23 cellular contexts compared by ENCODE assay signal in the genomic region with DNA sequence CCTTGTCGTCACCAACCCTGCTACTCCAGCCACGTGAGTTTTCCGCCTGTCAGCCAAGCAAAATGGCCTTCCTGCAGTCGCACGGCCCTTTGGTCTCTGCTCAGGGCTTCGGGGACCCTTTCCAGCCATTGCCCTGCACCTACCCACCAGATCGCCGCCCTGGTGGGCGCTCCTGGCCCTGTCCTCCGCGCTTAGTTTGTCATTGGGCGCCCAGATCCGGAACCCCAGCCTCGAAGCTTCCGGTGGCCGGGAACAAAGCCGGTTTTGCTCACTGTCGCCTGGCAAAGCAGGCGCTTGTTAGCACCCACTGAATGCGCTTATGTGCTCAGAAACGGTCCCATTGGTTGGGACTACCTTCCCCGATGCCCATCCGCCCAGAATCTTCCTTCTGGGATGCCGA. TPM values are rescaled to one million over a fixed set of nuclear protein-coding genes. Genes with fewer than 3 reads are reported as not detected.
DNase-seq lines count a peak whose midpoint lies in the region; ATAC-seq, FAIRE-seq and TF ChIP-seq lines count a peak whose summit lies in the region.
"Had no signal": no experiment of that assay in that cellular context is flagged by ENCODE, and none has a peak within 500 bp of the region (broad histone marks: within the 10 kb centered on the region; RNA-seq: fewer than 3 reads in every experiment).

No MANE protein-coding gene starts in this region.

- peak in 1 of 5 donors; percentile 49 for DNase-seq in CD8-positive, alpha-beta memory T cell
- DNase-seq in MM.1S (no peak), K562 (ENCODE audit: extremely low read depth in 1 of 4, low spot score in 3 of 4) (no peak), SKM-1 (lab: John Stamatoyannopoulos, UW; ENCODE audit: unreplicated experiment) (no peak), NCI-H146 (lab: John Stamatoyannopoulos, UW) (no peak), DMS53 treated with DMSO at 0.1 percent for 48 hours (lab: John Stamatoyannopoulos, UW; ENCODE audit: unreplicated experiment) (no peak)
- DNase-seq in naive thymus-derived CD4-positive, alpha-beta T cell: peak in 1 of 9 donors; percentile 7
- DNase-seq: activated CD4-positive, alpha-beta memory T cell treated with anti-CD3 and anti-CD28 coated beads, Interleukin-2, amount 10 ng/mL, durations not matched to agents 7 days and 5 days; activated T-cell treated with anti-CD3 and anti-CD28 coated beads, Interleukin-2, amount 50 U/mL, for 4 hours; CD8-positive, alpha-beta T cell; dermis blood vessel endothelial cell; KG1; NCI-H1092; NCI-H526; Right ventricle myocardium superior; spleen; WERI-Rb-1 had no signal

- 25% methylated on average over 23 of the region's 24 CpGs for WGBS in K562 (ENCODE audit: insufficient coverage, low coverage, missing lambda C conversion rate)

- TF ChIP-seq CTCF in MM.1S (IDR thresholded peaks at IDR 0.05; ENCODE audit: low read length) (no peak), K562 (IDR thresholded peaks at IDR 0.05 in 2 of 3, conservative IDR thresholded peaks at IDR 0.05 in 1 of 3; ENCODE audit: insufficient read depth in 2 of 3, low read depth in 1 of 3, low read length in 3 of 3) (0 out of 6 replicates have a peak, but pooled peaks of 1 of the 3 experiments have one; percentile 11)

- POLR2A ChIA-PET in CD8-positive, alpha-beta memory T cell (lab: Charles Lee): no interaction called here
- POLR2A ChIA-PET in K562 (lab: Yijun Ruan, JAX): interaction anchor here (0.7 kb wide), 1 partner anchor 1539 kb away, joined by 3 read pairs; no protein-coding TSS in a partner anchor
- POLR2A ChIA-PET in naive thymus-derived CD4-positive, alpha-beta T cell (lab: Charles Lee): no interaction called here

- H3K79me2 ChIP-seq in MM.1S (ENCODE audit: low read length) (no peaks in the 10 kb centered on the region), K562 (ENCODE audit: control insufficient read depth, insufficient read depth, low read length) (no peaks in the 10 kb centered on the region)

- CTCF ChIA-PET in CD8-positive, alpha-beta memory T cell (lab: Charles Lee): interaction anchor here (1.0 to 1.6 kb wide), 2 partner anchors 25 to 27 kb away, joined by 4 read pairs; no protein-coding TSS in a partner anchor
- CTCF ChIA-PET in K562 (lab: Yijun Ruan, JAX; ENCODE audit: low intra/inter-chr PET ratio): no interaction called here
- CTCF ChIA-PET in naive thymus-derived CD4-positive, alpha-beta T cell (lab: Charles Lee): interaction anchor here (0.6 to 0.8 kb wide), 2 partner anchors 27 to 167 kb away, joined by 3 read pairs; no protein-coding TSS in a partner anchor

- peak overlapping the region in 4 of 7 donors; percentile 74 to 86 (median 82) for H3K4me3 Mint-ChIP-seq in CD8-positive, alpha-beta memory T cell
- H3K4me3 Mint-ChIP-seq in naive thymus-derived CD4-positive, alpha-beta T cell: peak overlapping the region in 4 of 10 donors; percentile 68 to 87 (median 81)
- H3K4me3 Mint-ChIP-seq: activated CD4-positive, alpha-beta memory T cell treated with anti-CD3 and anti-CD28 coated beads, Interleukin-2, amount 10 ng/mL, durations not matched to agents 7 days and 5 days; activated naive CD8-positive, alpha-beta T cell; activated T-cell treated with anti-CD3 and anti-CD28 coated beads, Interleukin-2, amount 50 U/mL, for 4 hours; CD8-positive, alpha-beta T cell; mesothelial cell of epicardium had no signal

- no peak overlapping the region for H3K9ac ChIP-seq in MM.1S (ENCODE audit: low read length)
- 0 out of 4 replicates have a peak overlapping the region, but pooled peaks of 1 of the 2 experiments have one; percentile 66 for H3K9ac ChIP-seq in K562 (ENCODE audit: insufficient read depth in 1 of 2, low read depth in 2 of 2, low read length in 2 of 2)

- no TSS peak for BruUV-seq in K562 (replicated peaks; lab: Mats Ljungman, UMichigan)

- H3K27me3 Mint-ChIP-seq in CD8-positive, alpha-beta memory T cell: peaks cover 6% of the 10 kb centered on the region in 2 donors
- peaks cover 0 to 7% (median 0%) of the 10 kb centered on the region in 5 donors for H3K27me3 Mint-ChIP-seq in naive thymus-derived CD4-positive, alpha-beta T cell
- H3K27me3 Mint-ChIP-seq: activated naive CD8-positive, alpha-beta T cell had no signal

- no peaks in the 10 kb centered on the region for H3K9me1 ChIP-seq in K562 (ENCODE audit: control insufficient read depth, insufficient read depth, low read length)

- H3K27ac ChIP-seq in CD8-positive, alpha-beta memory T cell (ENCODE audit: low read depth, low read length): no peak overlapping the region
- H3K27ac ChIP-seq in MM.1S (ENCODE audit: low read length) (no peak overlapping the region), K562 (ENCODE audit: extremely low read depth, low read depth, low read length) (no peak overlapping the region)
- H3K27ac ChIP-seq in naive thymus-derived CD4-positive, alpha-beta T cell (ENCODE audit: low read depth, low read length): no peak overlapping the region
- H3K27ac ChIP-seq: gastroesophageal sphincter, WERI-Rb-1 had no signal

- H3K4me3 ChIP-seq in CD8-positive, alpha-beta memory T cell (ENCODE audit: low read length): no peak overlapping the region
- H3K4me3 ChIP-seq in MM.1S (ENCODE audit: low read length) (no peak overlapping the region), K562 (no peak overlapping the region)
- no peak overlapping the region for H3K4me3 ChIP-seq in naive thymus-derived CD4-positive, alpha-beta T cell (ENCODE audit: low read length)

- no peak for TF ChIP-seq EP300 in K562 (IDR thresholded peaks at IDR 0.05; ENCODE audit: low read length)

- H3K4me2 ChIP-seq in MM.1S (ENCODE audit: low read depth, low read length) (peak overlapping the region; percentile 38; the same call in 1 of the 2 replicates), K562 (ENCODE audit: insufficient read depth, low read length) (peak overlapping the region; percentile 35)

- no peaks in the 10 kb centered on the region for H4K20me1 ChIP-seq in MM.1S (ENCODE audit: insufficient read depth, low read length)
- no peaks in the 10 kb centered on the region for H4K20me1 ChIP-seq in K562 (replicated peaks; ENCODE audit: control insufficient read depth, insufficient read depth, low read length)

- no peaks in the 10 kb centered on the region for H3K36me3 ChIP-seq in CD8-positive, alpha-beta memory T cell (ENCODE audit: insufficient read depth, low read length)
- H3K36me3 ChIP-seq in MM.1S (replicated peaks; ENCODE audit: insufficient read depth, low read length) (no peaks in the 10 kb centered on the region), K562 (ENCODE audit: control insufficient read depth, insufficient read depth, low read length) (no peaks in the 10 kb centered on the region)
- no peaks in the 10 kb centered on the region for H3K36me3 ChIP-seq in naive thymus-derived CD4-positive, alpha-beta T cell (ENCODE audit: control insufficient read depth in 2 of 3, insufficient read depth in 3 of 3, low read length in 3 of 3)
- H3K36me3 ChIP-seq: gastroesophageal sphincter, spleen, WERI-Rb-1 had no signal

- H3K27ac Mint-ChIP-seq in CD8-positive, alpha-beta memory T cell: peak overlapping the region in 4 of 8 donors; percentile 27 to 79 (median 60)
- peak overlapping the region in 3 of 9 donors; percentile 49 to 73 (median 62) for H3K27ac Mint-ChIP-seq in naive thymus-derived CD4-positive, alpha-beta T cell
- H3K27ac Mint-ChIP-seq: activated CD4-positive, alpha-beta memory T cell treated with anti-CD3 and anti-CD28 coated beads, Interleukin-2, amount 10 ng/mL, durations not matched to agents 7 days and 5 days; activated naive CD8-positive, alpha-beta T cell; CD8-positive, alpha-beta T cell; mesothelial cell of epicardium had no signal

- no peaks in the 10 kb centered on the region for H3K9me3 ChIP-seq in CD8-positive, alpha-beta memory T cell (ENCODE audit: low read length)
- no peaks in the 10 kb centered on the region for H3K9me3 ChIP-seq in MM.1S (replicated peaks; ENCODE audit: insufficient read depth, low read length)
- H3K9me3 ChIP-seq in K562 (replicated peaks; ENCODE audit: control insufficient read depth, insufficient read depth, low read depth, low read length): no peaks in the 10 kb centered on the region
- no peaks in the 10 kb centered on the region for H3K9me3 ChIP-seq in naive thymus-derived CD4-positive, alpha-beta T cell (ENCODE audit: control insufficient read depth in 2 of 3, low read length in 3 of 3)
- H3K9me3 ChIP-seq: gastroesophageal sphincter, spleen had no signal

- no peak for FAIRE-seq in K562 (lab: Jason Lieb, UNC)

- H3K4me1 ChIP-seq in CD8-positive, alpha-beta memory T cell (ENCODE audit: insufficient read depth, low read length): no peaks in the 10 kb centered on the region
- H3K4me1 ChIP-seq in MM.1S (ENCODE audit: low read length): peaks cover 16% of the 10 kb centered on the region
- peaks cover 0 to 9% of the 10 kb centered on the region in 2 experiments; a peak in 2 of 5 replicates for H3K4me1 ChIP-seq in K562 (replicated peaks in 1 of 2; ENCODE audit: control insufficient read depth in 2 of 2, insufficient read depth in 2 of 2, low read length in 2 of 2)
- no peaks in the 10 kb centered on the region for H3K4me1 ChIP-seq in naive thymus-derived CD4-positive, alpha-beta T cell (ENCODE audit: control insufficient read depth in 2 of 2, insufficient read depth in 2 of 2, low read length in 2 of 2)
- H3K4me1 ChIP-seq: gastroesophageal sphincter had no signal

- peak; percentile 47 for ATAC-seq in K562
- ATAC-seq in naive thymus-derived CD4-positive, alpha-beta T cell: peak; percentile 32
- ATAC-seq: activated T-cell treated with anti-CD3 and anti-CD28 coated beads, Interleukin-2, amount 50 U/mL, for 4 hours; CD8-positive, alpha-beta T cell; gastroesophageal sphincter had no signal

- H3F3A ChIP-seq in MM.1S (ENCODE audit: insufficient read depth, low read length): no peaks in the 10 kb centered on the region

- no peak for TF ChIP-seq RAD21 in K562 (CRISPR knock-in tag; conservative IDR thresholded peaks at IDR 0.05 in 1 of 2, IDR thresholded peaks at IDR 0.05 in 1 of 2)

- in situ Hi-C loops in K562 (cut with MboI): no loop called here

- H3K4me1 Mint-ChIP-seq in CD8-positive, alpha-beta memory T cell: peaks cover 9 to 58% (median 15%) of the 10 kb centered on the region in 3 donors
- H3K4me1 Mint-ChIP-seq in naive thymus-derived CD4-positive, alpha-beta T cell: peaks cover 6 to 28% (median 16%) of the 10 kb centered on the region in 7 donors

- no peaks in the 10 kb centered on the region for H3K9me2 ChIP-seq in MM.1S (replicated peaks; ENCODE audit: insufficient read depth, low read length)

- H2AFZ ChIP-seq in MM.1S (ENCODE audit: low read length) (no peak overlapping the region; the same call in 1 of the 2 replicates), K562 (ENCODE audit: low read depth, low read length) (peak overlapping the region; percentile 75)

- intact Hi-C loops in K562 (cut with micrococcal nuclease): no loop called here
- intact Hi-C loops in naive thymus-derived CD4-positive, alpha-beta T cell (cut with micrococcal nuclease): no loop called here

- no peaks in the 10 kb centered on the region for H3K9me3 Mint-ChIP-seq in CD8-positive, alpha-beta memory T cell
- peaks cover 0 to 1% (median 0%) of the 10 kb centered on the region in 11 donors for H3K9me3 Mint-ChIP-seq in naive thymus-derived CD4-positive, alpha-beta T cell
- H3K9me3 Mint-ChIP-seq: activated CD4-positive, alpha-beta memory T cell treated with anti-CD3 and anti-CD28 coated beads, Interleukin-2, amount 10 ng/mL, durations not matched to agents 7 days and 5 days; activated T-cell treated with anti-CD3 and anti-CD28 coated beads, Interleukin-2, amount 50 U/mL, for 4 hours; CD8-positive, alpha-beta T cell had no signal

- peaks cover 0 to 8% (median 0%) of the 10 kb centered on the region in 3 donors for H3K36me3 Mint-ChIP-seq in CD8-positive, alpha-beta memory T cell
- peaks cover 0 to 2% (median 0%) of the 10 kb centered on the region in 5 donors for H3K36me3 Mint-ChIP-seq in naive thymus-derived CD4-positive, alpha-beta T cell
- H3K36me3 Mint-ChIP-seq: activated naive CD8-positive, alpha-beta T cell; CD8-positive, alpha-beta T cell; mesothelial cell of epicardium had no signal

- H3K27me3 ChIP-seq in CD8-positive, alpha-beta memory T cell (ENCODE audit: insufficient read depth, low read length, poor library complexity, severe bottlenecking): no peaks in the 10 kb centered on the region
- H3K27me3 ChIP-seq in MM.1S (replicated peaks; ENCODE audit: insufficient read depth, low read length) (no peaks in the 10 kb centered on the region), K562 (ENCODE audit: control insufficient read depth in 2 of 2, insufficient read depth in 2 of 2, low read length in 2 of 2) (peaks cover 20 to 33% of the 10 kb centered on the region in 2 experiments; a peak in 3 of 5 replicates)
- no peaks in the 10 kb centered on the region for H3K27me3 ChIP-seq in naive thymus-derived CD4-positive, alpha-beta T cell (ENCODE audit: control insufficient read depth in 2 of 2, insufficient read depth in 2 of 2, low read length in 2 of 2)

- TF ChIP-seq POLR2A in K562 (conservative IDR thresholded peaks at IDR 0.05): no peak

RNA-seq across cellular contexts. Expression of gene ZFP57, which starts 0.5 kb away (rescaled TPM):
- total RNA-seq in CD8-positive, alpha-beta memory T cell: 1 to 10 TPM; 9.0 to 9.2 TPM
- 2.2 TPM for polyA plus RNA-seq in CD8-positive, alpha-beta memory T cell
- 0.14 TPM in 1 of 2 replicates, not detected in the other for total RNA-seq in K562 (2011; cell fraction: chromatin; rRNA removed; ENCODE audit: low replicate concordance)
- total RNA-seq in K562 (2011; cell fraction: nucleolus; rRNA removed): not detected in 2 replicates
- not detected in 2 replicates for total RNA-seq in K562 (2011; cell fraction: nucleoplasm; rRNA removed)
- total RNA-seq in K562 (2014; rRNA removed): 0.20 and 0.23 TPM in 2 replicates
- 0.13 and 0.22 TPM in 2 replicates for total RNA-seq in K562 (2014; rRNA removed; fragmentation: Illumina TruSeq; extraction: Trizol)
- total RNA-seq in K562 (2015; rRNA removed; fragmentation: Illumina TruSeq; extraction: Trizol): 0.07 TPM in 1 of 2 replicates, not detected in the other
- 0.13 TPM in 2 replicates for total RNA-seq in K562 (2021)
- polyA plus RNA-seq in K562 (2011; rRNA removed): 0.04 TPM in 1 of 2 replicates, not detected in the other
- not detected in 2 replicates for polyA plus RNA-seq in K562 (2011; cell fraction: cytosol; rRNA removed)
- polyA plus RNA-seq in K562 (2011; cell fraction: nucleus; rRNA removed): not detected in 2 replicates
- 0.05 and 0.15 TPM in 2 replicates for polyA plus RNA-seq in K562 (2012)
- polyA plus RNA-seq in K562 (2014; fragmentation: Illumina TruSeq; extraction: Trizol): 0.10 and 0.28 TPM in 2 replicates
- under 1 TPM; 0.07 to 0.11 TPM for polyA plus RNA-seq in K562 (2014; fragmentation: Nextera tagmentation; extraction: Ambion mirVana)
- 0.09 and 0.28 TPM in 2 replicates for polyA plus RNA-seq in K562 (2014; rRNA removed)
- polyA minus RNA-seq in K562 (2011; rRNA and poly(A)+ RNA removed): not detected in 2 replicates
- not detected in 2 replicates for polyA minus RNA-seq in K562 (2011; cell fraction: cytosol; rRNA and poly(A)+ RNA removed)
- polyA minus RNA-seq in K562 (2011; cell fraction: nucleus; rRNA and poly(A)+ RNA removed): not detected in 2 replicates
- total RNA-seq in naive thymus-derived CD4-positive, alpha-beta T cell: 1 to 10 TPM in 2 of 5 experiments, not detected in 3; 1.7 to 2.3 TPM
- polyA plus RNA-seq in naive thymus-derived CD4-positive, alpha-beta T cell: 1 to 10 TPM in 1 of 2 donors, not detected in 1; 3.3 TPM
- total RNA-seq: activated CD4-positive, alpha-beta memory T cell treated with anti-CD3 and anti-CD28 coated beads, Interleukin-2, amount 10 ng/mL, durations not matched to agents 7 days and 5 days; activated T-cell treated with anti-CD3 and anti-CD28 coated beads, Interleukin-2, amount 50 U/mL, for 4 hours; CD8-positive, alpha-beta T cell; pulmonary artery endothelial cell; Right ventricle myocardium superior had no signal
- polyA plus RNA-seq: neural cell had no signal

RNA-seq across cellular contexts. Expression of gene MOG, which starts 23.5 kb away (rescaled TPM):
- total RNA-seq in CD8-positive, alpha-beta memory T cell: not detected
- polyA plus RNA-seq in CD8-positive, alpha-beta memory T cell: not detected
- 0.48 TPM in 1 of 2 replicates, not detected in the other for total RNA-seq in K562 (2011; cell fraction: chromatin; rRNA removed; ENCODE audit: low replicate concordance)
- total RNA-seq in K562 (2011; cell fraction: nucleolus; rRNA removed): not detected in 2 replicates
- total RNA-seq in K562 (2011; cell fraction: nucleoplasm; rRNA removed): 0.15 TPM in 1 of 2 replicates, not detected in the other
- total RNA-seq in K562 (2014; rRNA removed): not detected in 2 replicates
- total RNA-seq in K562 (2014; rRNA removed; fragmentation: Illumina TruSeq; extraction: Trizol): not detected in 2 replicates
- not detected in 2 replicates for total RNA-seq in K562 (2015; rRNA removed; fragmentation: Illumina TruSeq; extraction: Trizol)
- not detected in 2 replicates for total RNA-seq in K562 (2021)
- not detected in 2 replicates for polyA plus RNA-seq in K562 (2011; rRNA removed)
- not detected in 2 replicates for polyA plus RNA-seq in K562 (2011; cell fraction: cytosol; rRNA removed)
- not detected in 2 replicates for polyA plus RNA-seq in K562 (2011; cell fraction: nucleus; rRNA removed)
- polyA plus RNA-seq in K562 (2012): not detected in 2 replicates
- not detected in 2 replicates for polyA plus RNA-seq in K562 (2014; fragmentation: Illumina TruSeq; extraction: Trizol)
- polyA plus RNA-seq in K562 (2014; fragmentation: Nextera tagmentation; extraction: Ambion mirVana): not detected
- polyA plus RNA-seq in K562 (2014; rRNA removed): not detected in 2 replicates
- polyA minus RNA-seq in K562 (2011; rRNA and poly(A)+ RNA removed): not detected in 2 replicates
- polyA minus RNA-seq in K562 (2011; cell fraction: cytosol; rRNA and poly(A)+ RNA removed): not detected in 2 replicates
- not detected in 2 replicates for polyA minus RNA-seq in K562 (2011; cell fraction: nucleus; rRNA and poly(A)+ RNA removed)
- not detected for total RNA-seq in naive thymus-derived CD4-positive, alpha-beta T cell
- not detected for polyA plus RNA-seq in naive thymus-derived CD4-positive, alpha-beta T cell
- total RNA-seq: activated CD4-positive, alpha-beta memory T cell treated with anti-CD3 and anti-CD28 coated beads, Interleukin-2, amount 10 ng/mL, durations not matched to agents 7 days and 5 days; activated T-cell treated with anti-CD3 and anti-CD28 coated beads, Interleukin-2, amount 50 U/mL, for 4 hours; CD8-positive, alpha-beta T cell; dermis blood vessel endothelial cell; gastroesophageal sphincter; pulmonary artery endothelial cell; spleen; T-helper 1 cell treated with Interleukin-12 subunit alpha and Interleukin-12 subunit beta and Interleukin-4 antibody, amounts not matched to agents 30 ng/mL and 1 ng/mL, for 36 hours had no signal
- polyA plus RNA-seq: neural cell, spleen had no signal

RNA-seq across cellular contexts. Expression of gene HLA-F, which starts 42.8 kb away (rescaled TPM):
- total RNA-seq in CD8-positive, alpha-beta memory T cell: 100 to 1,000 TPM; 222 to 242 TPM
- polyA plus RNA-seq in CD8-positive, alpha-beta memory T cell: 500 TPM
- total RNA-seq in K562 (2011; cell fraction: chromatin; rRNA removed; ENCODE audit: low replicate concordance): not detected in 2 replicates
- total RNA-seq in K562 (2011; cell fraction: nucleolus; rRNA removed): not detected in 2 replicates
- not detected in 2 replicates for total RNA-seq in K562 (2011; cell fraction: nucleoplasm; rRNA removed)
- total RNA-seq in K562 (2014; rRNA removed): not detected in 2 replicates
- not detected in 2 replicates for total RNA-seq in K562 (2014; rRNA removed; fragmentation: Illumina TruSeq; extraction: Trizol)
- not detected in 2 replicates for total RNA-seq in K562 (2015; rRNA removed; fragmentation: Illumina TruSeq; extraction: Trizol)
- 0.40 and 0.89 TPM in 2 replicates for total RNA-seq in K562 (2021)
- polyA plus RNA-seq in K562 (2011; rRNA removed): not detected in 2 replicates
- not detected in 2 replicates for polyA plus RNA-seq in K562 (2011; cell fraction: cytosol; rRNA removed)
- not detected in 2 replicates for polyA plus RNA-seq in K562 (2011; cell fraction: nucleus; rRNA removed)
- polyA plus RNA-seq in K562 (2012): 0.43 and 1.1 TPM in 2 replicates
- not detected in 2 replicates for polyA plus RNA-seq in K562 (2014; fragmentation: Illumina TruSeq; extraction: Trizol)
- polyA plus RNA-seq in K562 (2014; fragmentation: Nextera tagmentation; extraction: Ambion mirVana): under 1 TPM; 0.46 to 0.76 TPM
- 0.15 TPM in 1 of 2 replicates, not detected in the other for polyA plus RNA-seq in K562 (2014; rRNA removed)
- polyA minus RNA-seq in K562 (2011; rRNA and poly(A)+ RNA removed): not detected in 2 replicates
- polyA minus RNA-seq in K562 (2011; cell fraction: cytosol; rRNA and poly(A)+ RNA removed): not detected in 2 replicates
- polyA minus RNA-seq in K562 (2011; cell fraction: nucleus; rRNA and poly(A)+ RNA removed): not detected in 2 replicates
- total RNA-seq in naive thymus-derived CD4-positive, alpha-beta T cell: 100 to 1,000 TPM; 502 to 678 (median 522) TPM
- 100 to 1,000 TPM; 348 to 498 TPM for polyA plus RNA-seq in naive thymus-derived CD4-positive, alpha-beta T cell
- polyA plus RNA-seq: neural cell had no signal

RNA-seq across cellular contexts. Expression of gene GABBR1, which starts 47.4 kb away (rescaled TPM):
- total RNA-seq in CD8-positive, alpha-beta memory T cell: 1 to 10 TPM; 8.3 to 8.8 TPM
- 0.45 TPM for polyA plus RNA-seq in CD8-positive, alpha-beta memory T cell
- 315 and 347 TPM in 2 replicates for total RNA-seq in K562 (2011; cell fraction: chromatin; rRNA removed; ENCODE audit: low replicate concordance)
- total RNA-seq in K562 (2011; cell fraction: nucleolus; rRNA removed): 122 and 127 TPM in 2 replicates
- total RNA-seq in K562 (2011; cell fraction: nucleoplasm; rRNA removed): 213 and 355 TPM in 2 replicates
- total RNA-seq in K562 (2014; rRNA removed): 8.4 and 13.8 TPM in 2 replicates
- total RNA-seq in K562 (2014; rRNA removed; fragmentation: Illumina TruSeq; extraction: Trizol): 13.8 and 18.0 TPM in 2 replicates
- 20.8 and 24.1 TPM in 2 replicates for total RNA-seq in K562 (2015; rRNA removed; fragmentation: Illumina TruSeq; extraction: Trizol)
- 32.0 and 43.6 TPM in 2 replicates for total RNA-seq in K562 (2021)
- polyA plus RNA-seq in K562 (2011; rRNA removed): 32.0 and 38.1 TPM in 2 replicates
- 26.4 and 34.1 TPM in 2 replicates for polyA plus RNA-seq in K562 (2011; cell fraction: cytosol; rRNA removed)
- 333 and 428 TPM in 2 replicates for polyA plus RNA-seq in K562 (2011; cell fraction: nucleus; rRNA removed)
- polyA plus RNA-seq in K562 (2012): 38.3 and 56.3 TPM in 2 replicates
- 30.7 and 39.5 TPM in 2 replicates for polyA plus RNA-seq in K562 (2014; fragmentation: Illumina TruSeq; extraction: Trizol)
- 1 to 10 TPM; 2.2 to 2.4 TPM for polyA plus RNA-seq in K562 (2014; fragmentation: Nextera tagmentation; extraction: Ambion mirVana)
- 42.1 and 48.3 TPM in 2 replicates for polyA plus RNA-seq in K562 (2014; rRNA removed)
- polyA minus RNA-seq in K562 (2011; rRNA and poly(A)+ RNA removed): 28.2 and 30.1 TPM in 2 replicates
- polyA minus RNA-seq in K562 (2011; cell fraction: cytosol; rRNA and poly(A)+ RNA removed): 8.6 and 13.7 TPM in 2 replicates
- 61.4 and 72.4 TPM in 2 replicates for polyA minus RNA-seq in K562 (2011; cell fraction: nucleus; rRNA and poly(A)+ RNA removed)
- total RNA-seq in naive thymus-derived CD4-positive, alpha-beta T cell: 100 to 1,000 TPM in 1 of 5 experiments, 10 to 100 TPM in 4; 37.0 to 115 (median 61.9) TPM
- 1 to 10 TPM; 1.2 to 2.2 TPM for polyA plus RNA-seq in naive thymus-derived CD4-positive, alpha-beta T cell

Comparison
In these comparisons a context has a peak if more than half of its experiments do, and no peak if none do; other contexts are left out.
1. RNA of gene HLA-F, which starts 42.8 kb away (total RNA-seq): 502 to 678 TPM in naive thymus-derived CD4-positive, alpha-beta T cell and 222 to 242 TPM in CD8-positive, alpha-beta memory T cell; 0.40 to 0.89 TPM in K562; every median in the first group is over 100 times any median in the second.